ENCODE assay signal across 8 cellular contexts in the genomic region with DNA sequence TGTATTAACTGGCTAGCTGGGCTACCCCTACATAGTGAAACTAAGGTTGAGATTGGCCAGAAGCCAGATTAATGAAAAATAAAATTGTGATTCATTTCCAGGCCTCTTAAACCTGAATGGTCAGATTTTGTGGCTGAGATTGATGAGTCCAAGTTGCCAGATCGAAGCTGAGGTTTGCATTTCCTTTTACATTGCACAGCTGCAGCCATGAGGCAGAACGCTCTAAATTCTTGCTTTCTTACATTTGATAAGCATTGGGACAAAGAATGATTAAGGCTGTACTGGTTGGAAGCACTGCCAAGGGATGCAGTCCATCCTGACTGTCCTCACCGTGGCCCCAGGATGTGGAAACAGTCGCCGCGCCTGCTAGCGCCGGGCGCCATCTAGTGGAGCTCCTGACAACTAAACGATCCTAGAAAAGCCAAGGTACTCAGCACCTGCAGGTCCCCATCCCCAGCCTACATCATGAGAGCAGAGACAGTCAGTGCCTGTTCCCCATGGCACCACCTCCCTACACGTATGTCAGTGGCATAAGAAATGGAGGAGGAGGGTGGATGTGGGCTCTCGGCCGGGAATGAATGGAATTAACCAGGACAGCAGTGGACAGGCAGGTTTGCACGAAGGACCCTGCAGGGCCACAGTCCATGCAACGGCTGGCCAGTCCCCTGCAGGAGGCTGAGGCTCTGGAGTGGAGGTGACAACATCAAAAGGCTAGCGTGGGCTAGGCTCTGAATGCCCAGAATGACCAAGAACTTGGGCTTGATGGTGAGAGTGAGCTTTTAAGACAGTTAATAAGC. TPM values are rescaled to one million over a fixed set of nuclear protein-coding genes. Genes with fewer than 3 reads are reported as not detected.
DNase-seq lines count a peak whose midpoint lies in the region; ATAC-seq and TF ChIP-seq lines count a peak whose summit lies in the region.

No MANE protein-coding gene starts in this region.

- no peak overlapping the region for H3K27ac Mint-ChIP-seq in GM23338

- no peak overlapping the region for H3K4me2 ChIP-seq in GM23338

- peaks cover 23% of the 10 kb centered on the region for H3K4me1 Mint-ChIP-seq in GM23338

- no peak overlapping the region for H2AFZ ChIP-seq in GM23338

- H3K27me3 Mint-ChIP-seq in GM23338 (ENCODE audit: insufficient read depth, low read depth, poor library complexity) = peaks cover 7% of the 10 kb centered on the region

- H3K9me2 ChIP-seq in GM23338 (ENCODE audit: insufficient read depth) = no peaks in the 10 kb centered on the region

- no peak overlapping the region; the same call in 2 of the 3 replicates for H3K4me3 Mint-ChIP-seq in GM23338

- peaks cover 0 to 2% of the 10 kb centered on the region in 2 donors for H3K9me3 ChIP-seq in left lung

- DNase-seq in AG20443 (ENCODE audit: low spot score) (peak; percentile 79), GM23338 (ENCODE audit: low spot score) (peak; percentile 91), NCI-H2227 (lab: John Stamatoyannopoulos, UW; ENCODE audit: unreplicated experiment) (peak; percentile 86), left lung (peak; percentile 74 to 91), GF-D8 (lab: John Stamatoyannopoulos, UW) (no peak)
- peak; percentile 67 for DNase-seq in activated CD4-positive, CD25-positive, alpha-beta regulatory T cell treated with anti-CD3 and anti-CD28 coated beads, Interleukin-2, amount 50 U/mL, for 72 hours
- DNase-seq in central memory CD4-positive, alpha-beta T cell = peak; percentile 49
- peak; percentile 67 for DNase-seq in stimulated activated CD4-positive, alpha-beta T cell treated with anti-CD3 and anti-CD28 coated beads, Interleukin-4, amount 100 ng/mL, for 1 hour

- H3K36me3 ChIP-seq in GM23338 (ENCODE audit: insufficient read depth) (no peaks in the 10 kb centered on the region), left lung (peaks cover 0 to 61% of the 10 kb centered on the region in 2 donors)

- H4K20me1 ChIP-seq in GM23338 (replicated peaks; ENCODE audit: insufficient read depth) = no peaks in the 10 kb centered on the region

- H3K4me3 ChIP-seq in GM23338 = no peak overlapping the region
- no peak overlapping the region for H3K4me3 ChIP-seq in left lung

- peaks cover 12% of the 10 kb centered on the region; the same call in 2 of the 3 replicates for H3K9me3 Mint-ChIP-seq in GM23338

- intact Hi-C loops in left lung (cut with DNase I) = loop anchor here (5.0 to 10.0 kb wide), 2 partner anchors 455 to 458 kb away; no protein-coding TSS in a partner anchor

- no peaks in the 10 kb centered on the region for H3K79me2 ChIP-seq in GM23338 (replicated peaks; ENCODE audit: insufficient read depth)

- peaks cover 16% of the 10 kb centered on the region; the same call in 2 of the 3 replicates for H3K36me3 Mint-ChIP-seq in GM23338 (ENCODE audit: low read depth)

- H3K27ac ChIP-seq in GM23338 (ENCODE audit: low read depth) (no peak overlapping the region), left lung (no peak overlapping the region)

- H3K27me3 ChIP-seq in GM23338 (ENCODE audit: insufficient read depth) (no peaks in the 10 kb centered on the region), left lung (no peaks in the 10 kb centered on the region)

- peak; percentile 84 to 95 for TF ChIP-seq CTCF in GM23338 (conservative IDR thresholded peaks at IDR 0.05; ENCODE audit: low read depth in 2 of 2)
- TF ChIP-seq CTCF in left lung (IDR thresholded peaks at IDR 0.05) = peak; percentile 72 to 78

- ATAC-seq in GM23338 = peak; percentile 96
- peak; percentile 95 for ATAC-seq in left lung

- H3K4me1 ChIP-seq in GM23338 (ENCODE audit: insufficient read depth) (no peaks in the 10 kb centered on the region), left lung (peaks cover 0 to 20% of the 10 kb centered on the region in 2 donors)

- H3F3A ChIP-seq in GM23338 (replicated peaks; ENCODE audit: low read depth) = no peaks in the 10 kb centered on the region

TF ChIP-seq in GM23338, 12 proteins besides CTCF, POLR2A, EP300 and RAD21:
- no peak for TF ChIP-seq EZH2 (IDR thresholded peaks at IDR 0.05; ENCODE audit: low read depth, unreplicated experiment)

RNA-seq across cellular contexts. Expression of a gene that starts 19.0 kb away (rescaled TPM):
- 1.7 and 1.8 TPM in 2 replicates for total RNA-seq in GM23338 (2014; rRNA removed; shearing (Covaris generic))
- 0.78 and 1.2 TPM in 2 replicates for polyA plus RNA-seq in GM23338 (2016; fragmentation: Nextera tagmentation; extraction: Ambion mirVana)
- total RNA-seq in left lung = 10 to 100 TPM; 49.9 to 50.8 TPM

Comparison
In these comparisons a context has a peak if more than half of its experiments do, and no peak if none do; other contexts are left out.
1. RNA of a gene that starts 19.0 kb away (total RNA-seq): 49.9 to 50.8 TPM in left lung; 1.7 to 1.8 TPM in GM23338; every median in the first group is over 10 times any median in the second.